22 cellular contexts compared by ENCODE assay signal in the genomic region with DNA sequence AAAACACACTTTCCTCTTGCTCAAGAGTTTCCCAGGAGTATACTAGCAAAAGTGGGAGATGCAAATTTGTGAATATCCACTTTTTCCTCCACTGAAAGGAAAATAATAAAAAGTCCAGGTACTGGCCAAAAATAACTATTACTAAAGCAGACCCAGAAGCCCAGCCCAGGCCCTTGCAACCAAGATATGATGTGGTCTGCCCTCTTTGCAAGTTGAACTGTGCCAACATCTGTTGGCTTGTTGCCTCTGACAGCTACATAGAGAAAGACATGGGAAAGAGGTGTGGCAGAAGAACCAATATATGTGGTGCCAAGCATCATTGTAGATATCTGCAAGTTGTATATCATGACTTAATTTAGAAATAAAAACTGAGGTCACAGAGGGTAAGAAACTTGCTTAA.
DNase-seq lines count a peak whose midpoint lies in the region; ATAC-seq and TF ChIP-seq lines count a peak whose summit lies in the region.
"Had no signal": no experiment of that assay in that cellular context is flagged by ENCODE, and none has a peak within 500 bp of the region (broad histone marks: within the 10 kb centered on the region; RNA-seq: fewer than 3 reads in every experiment).

No MANE protein-coding gene starts in this region.

- H3K27me3 ChIP-seq in tibial artery, result no peaks in the 10 kb centered on the region
- H3K27me3 ChIP-seq: BE2C, BLaER1 had no signal

- intact Hi-C loops in tibial artery (cut with DNase I; ENCODE audit: low total_unique reads), result no loop called here

- no peaks in the 10 kb centered on the region for H3K9me3 ChIP-seq in tibial artery
- H3K9me3 ChIP-seq: BE2C, BLaER1 had no signal

- TF ChIP-seq CTCF in tibial artery (IDR thresholded peaks at IDR 0.05), result no peak

- peaks cover 0 to 44% (median 18%) of the 10 kb centered on the region in 4 donors for H3K4me1 ChIP-seq in tibial artery
- H3K4me1 ChIP-seq: BE2C, BLaER1 had no signal

- no peaks in the 10 kb centered on the region for H3K36me3 ChIP-seq in tibial artery
- H3K36me3 ChIP-seq: BE2C, BLaER1 had no signal

- H3K4me3 ChIP-seq in tibial artery, result no peak overlapping the region
- H3K4me3 ChIP-seq: BLaER1, GM12878 had no signal

- peak overlapping the region; percentile 25 to 28 for H3K27ac ChIP-seq in tibial artery
- H3K27ac ChIP-seq: BLaER1 had no signal

- DNase-seq in myocyte (ENCODE audit: low read depth) (peak; percentile 5), tibial artery (no peak), NCI-H2171 (lab: John Stamatoyannopoulos, UW) (no peak)
- DNase-seq: 8988T; ACHN; BE2C; C1 segment of cervical spinal cord; CD4-positive, alpha-beta memory T cell; CD4-positive, CD25-positive, alpha-beta regulatory T cell; CD8-positive, alpha-beta memory T cell; COR-L47; DMS 273 treated with DMSO at 0.1 percent for 48 hours; DMS153; DMS53; DMS79; DND-41; EL; GDM1 had no signal

- ATAC-seq in HG03460 (IDR thresholded peaks at IDR 0.05; ENCODE audit: unreplicated experiment) (no peak), HG02678 (IDR thresholded peaks at IDR 0.05; ENCODE audit: unreplicated experiment) (no peak)
- ATAC-seq: GM12878 had no signal
